ENCODE assay signal across 22 cellular contexts in the genomic region with DNA sequence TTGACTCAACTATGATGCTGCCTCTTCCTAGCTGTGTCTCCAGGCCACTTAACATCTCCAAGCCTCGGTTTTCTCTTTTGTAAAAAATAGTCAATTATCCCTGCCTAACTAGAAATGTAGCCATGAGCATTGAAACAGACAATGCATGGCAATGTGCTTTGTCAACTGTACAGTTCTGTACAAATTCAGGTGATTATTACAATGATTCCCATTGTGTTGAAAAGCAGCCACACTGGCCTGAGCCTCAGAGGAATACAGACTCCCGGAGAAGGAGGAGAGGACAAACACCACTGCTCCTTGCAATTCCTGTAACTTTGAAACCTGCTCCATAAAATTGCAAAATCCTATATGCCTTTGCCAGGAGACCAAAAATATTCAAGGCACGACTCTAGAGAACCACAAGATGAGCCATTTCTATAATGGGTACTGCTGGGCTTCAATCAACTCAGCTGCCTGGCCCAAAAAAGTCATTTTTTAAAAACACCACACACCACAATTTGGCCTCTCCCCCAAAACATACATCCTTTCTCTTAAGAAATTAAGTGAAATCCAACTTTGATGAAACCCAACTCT. TPM values are rescaled to one million over a fixed set of nuclear protein-coding genes. Genes with fewer than 3 reads are reported as not detected.
DNase-seq lines count a peak whose midpoint lies in the region; ATAC-seq, FAIRE-seq and TF ChIP-seq lines count a peak whose summit lies in the region.
"Had no signal": no experiment of that assay in that cellular context is flagged by ENCODE, and none has a peak within 500 bp of the region (broad histone marks: within the 10 kb centered on the region; RNA-seq: fewer than 3 reads in every experiment).

No MANE protein-coding gene starts in this region.

- TF ChIP-seq EP300 in A549 (IDR thresholded peaks at IDR 0.05): no peak

- H3K4me3 Mint-ChIP-seq in neural crest cell: no peak overlapping the region
- H3K4me3 Mint-ChIP-seq in activated CD8-positive, alpha-beta T cell treated with anti-CD3 and anti-CD28 coated beads, Interleukin-2, amount 10 ng/mL, durations not matched to agents 7 days and 5 days: no peak overlapping the region
- H3K4me3 Mint-ChIP-seq: CD8-positive, alpha-beta T cell; stimulated activated memory B cell treated with anti-CD40 and anti-IgM and Interleukin-4, amounts not matched to agents 10 μg/mL and 1 μg/mL and 100 μg/mL, for 72 hours had no signal

- no TSS peak for BruUV-seq in endothelial cell of umbilical vein (replicated peaks; lab: Mats Ljungman, UMichigan)

- POLR2A ChIA-PET in A549 (lab: Yijun Ruan, JAX): no interaction called here
- POLR2A ChIA-PET in endothelial cell of umbilical vein (lab: Charles Lee): no interaction called here
- POLR2A ChIA-PET in activated CD8-positive, alpha-beta T cell treated with anti-CD3 and anti-CD28 coated beads, Interleukin-2, amount 10 ng/mL, durations not matched to agents 7 days and 5 days (lab: Charles Lee): no interaction called here

- peaks cover 7% of the 10 kb centered on the region for H3K36me3 Mint-ChIP-seq in neural crest cell (ENCODE audit: low read depth)
- no peaks in the 10 kb centered on the region for H3K36me3 Mint-ChIP-seq in activated CD8-positive, alpha-beta T cell treated with anti-CD3 and anti-CD28 coated beads, Interleukin-2, amount 10 ng/mL, durations not matched to agents 7 days and 5 days (ENCODE audit: low read depth)
- H3K36me3 Mint-ChIP-seq: CD8-positive, alpha-beta T cell had no signal

- H3K4me2 ChIP-seq in A549 (peak overlapping the region; percentile 67), Karpas-422 (ENCODE audit: low read depth, low read length, poor library complexity, severe bottlenecking) (no peak overlapping the region), endothelial cell of umbilical vein (ENCODE audit: insufficient read depth, low read length) (no peak overlapping the region), mesenchymal stem cell (ENCODE audit: low read length, poor library complexity, severe bottlenecking) (no peak overlapping the region)

- no peak; a peak in 1 of 6 replicates for ATAC-seq in A549
- no peak for ATAC-seq in activated CD8-positive, alpha-beta T cell treated with anti-CD3 and anti-CD28 coated beads, Interleukin-2, amount 10 ng/mL, durations not matched to agents 7 days and 5 days
- ATAC-seq: body of pancreas; CD8-positive, alpha-beta T cell; stimulated activated memory B cell treated with anti-CD40 and anti-IgM and Interleukin-4, amounts not matched to agents 10 μg/mL and 1 μg/mL and 100 μg/mL, for 72 hours had no signal

- H3K18ac ChIP-seq in mesenchymal stem cell (ENCODE audit: low read depth in 1 of 2, low read length in 2 of 2): no peak overlapping the region

- H3K27me3 Mint-ChIP-seq in neural crest cell (ENCODE audit: low read depth): no peaks in the 10 kb centered on the region
- H3K27me3 Mint-ChIP-seq in activated CD8-positive, alpha-beta T cell treated with anti-CD3 and anti-CD28 coated beads, Interleukin-2, amount 10 ng/mL, durations not matched to agents 7 days and 5 days (ENCODE audit: low read depth): no peaks in the 10 kb centered on the region
- H3K27me3 Mint-ChIP-seq: stimulated activated memory B cell treated with anti-CD40 and anti-IgM and Interleukin-4, amounts not matched to agents 10 μg/mL and 1 μg/mL and 100 μg/mL, for 72 hours had no signal

- H2BK5ac ChIP-seq in mesenchymal stem cell (ENCODE audit: low read depth, low read length, poor library complexity, severe bottlenecking): no peak overlapping the region

- H3K79me1 ChIP-seq in mesenchymal stem cell (replicated peaks; ENCODE audit: low read length, poor library complexity, severe bottlenecking): peaks cover 2% of the 10 kb centered on the region

- peak overlapping the region; percentile 24 for H3K27ac Mint-ChIP-seq in neural crest cell (ENCODE audit: unreplicated experiment)
- H3K27ac Mint-ChIP-seq in activated CD8-positive, alpha-beta T cell treated with anti-CD3 and anti-CD28 coated beads, Interleukin-2, amount 10 ng/mL, durations not matched to agents 7 days and 5 days: no peak overlapping the region
- H3K27ac Mint-ChIP-seq: CD8-positive, alpha-beta T cell had no signal

- H3K4me1 Mint-ChIP-seq in neural crest cell: no peaks in the 10 kb centered on the region
- peaks cover 5% of the 10 kb centered on the region for H3K4me1 Mint-ChIP-seq in activated CD8-positive, alpha-beta T cell treated with anti-CD3 and anti-CD28 coated beads, Interleukin-2, amount 10 ng/mL, durations not matched to agents 7 days and 5 days (ENCODE audit: low read depth)

- intact Hi-C loops in endothelial cell of umbilical vein (cut with micrococcal nuclease): no loop called here

- no peak overlapping the region for H2AK5ac ChIP-seq in mesenchymal stem cell (ENCODE audit: low read length, severe bottlenecking)

- TF ChIP-seq POLR2A in A549 (IDR thresholded peaks at IDR 0.05; ENCODE audit: low read length) (no peak), endothelial cell of umbilical vein (IDR thresholded peaks at IDR 0.05; ENCODE audit: low read depth, low read length) (no peak)

- no peak overlapping the region for H3K23ac ChIP-seq in mesenchymal stem cell (ENCODE audit: low read length in 2 of 2)

- H2BK120ac ChIP-seq in mesenchymal stem cell (ENCODE audit: low read depth, low read length): no peak overlapping the region

- H3K9ac ChIP-seq in Karpas-422 (ENCODE audit: low read length): no peak overlapping the region
- no peak overlapping the region for H3K9ac ChIP-seq in endothelial cell of umbilical vein (replicated peaks; ENCODE audit: extremely low read depth, insufficient read depth, low read length)
- no peak overlapping the region for H3K9ac ChIP-seq in mesenchymal stem cell (ENCODE audit: low read length)

- DNase-seq in A549 (ENCODE audit: low read depth in 1 of 2, low spot score in 1 of 2) (no peak), Karpas-422 (no peak), endothelial cell of umbilical vein (ENCODE audit: low read depth, low spot score) (no peak), neural crest cell (ENCODE audit: low read depth, low spot score) (no peak), GM20000 (ENCODE audit: low spot score) (no peak), mesenchymal stem cell (no peak)
- no peak for DNase-seq in activated CD8-positive, alpha-beta memory T cell treated with anti-CD3 and anti-CD28 coated beads, Interleukin-2, amount 50 U/mL, for 48 hours
- no peak for DNase-seq in activated CD8-positive, alpha-beta T cell treated with anti-CD3 and anti-CD28 coated beads, Interleukin-2, amount 10 ng/mL, durations not matched to agents 7 days and 5 days
- DNase-seq: activated naive CD4-positive, alpha-beta T cell treated with Interleukin-2 at 50 U/mL for 16 hours; CD8-positive, alpha-beta T cell; colonic mucosa; DMS79 treated with DMSO at 0.1 percent for 48 hours; foreskin melanocyte; KG1; NCI-H1092 treated with DMSO at 0.1 percent for 48 hours; NCI-H510A treated with DMSO at 0.1 percent for 48 hours had no signal

- H4K20me1 ChIP-seq in Karpas-422 (ENCODE audit: insufficient read depth, low read depth, low read length) (no peaks in the 10 kb centered on the region), endothelial cell of umbilical vein (replicated peaks; ENCODE audit: control insufficient read depth, extremely low read depth, insufficient read depth, low read length) (no peaks in the 10 kb centered on the region)

- CTCF ChIA-PET in A549 (lab: Yijun Ruan, JAX) (interaction anchor here (0.6 to 4.2 kb wide), 7 partner anchors 12 to 408 kb away, joined by 3 to 17 read pairs (median 3); a partner anchor contains a TSS), endothelial cell of umbilical vein (lab: Charles Lee) (no interaction called here)
- CTCF ChIA-PET in activated CD8-positive, alpha-beta T cell treated with anti-CD3 and anti-CD28 coated beads, Interleukin-2, amount 10 ng/mL, durations not matched to agents 7 days and 5 days (lab: Charles Lee): no interaction called here

- H4K8ac ChIP-seq in mesenchymal stem cell (ENCODE audit: low read length): no peak overlapping the region

- no peaks in the 10 kb centered on the region for H3K9me2 ChIP-seq in Karpas-422 (replicated peaks; ENCODE audit: insufficient read depth, low read length)

- H2AFZ ChIP-seq in Karpas-422 (ENCODE audit: low read length) (no peak overlapping the region), endothelial cell of umbilical vein (ENCODE audit: low read depth, low read length) (no peak overlapping the region), mesenchymal stem cell (ENCODE audit: low read depth, low read length) (no peak overlapping the region)

- no peaks in the 10 kb centered on the region for H3K9me1 ChIP-seq in endothelial cell of umbilical vein (replicated peaks; ENCODE audit: control insufficient read depth, extremely low read depth, insufficient read depth, low read length)

- 60% methylated on average over 3 of the region's 3 CpGs for WGBS in A549 (ENCODE audit: missing lambda C conversion rate)
- WGBS in mesenchymal stem cell: 85% methylated on average over 2 of the region's 3 CpGs

- TF ChIP-seq RAD21 in A549 (conservative IDR thresholded peaks at IDR 0.05 in 1 of 2, IDR thresholded peaks at IDR 0.05 in 1 of 2): no peak

- H3K9me3 ChIP-seq in A549 (no peaks in the 10 kb centered on the region), Karpas-422 (ENCODE audit: low read length) (no peaks in the 10 kb centered on the region), endothelial cell of umbilical vein (replicated peaks; ENCODE audit: control insufficient read depth, insufficient read depth, low read length) (no peaks in the 10 kb centered on the region), mesenchymal stem cell (ENCODE audit: control insufficient read depth, low read length) (no peaks in the 10 kb centered on the region)
- H3K9me3 ChIP-seq: body of pancreas, colonic mucosa, prostate gland, tibial nerve had no signal

- TF ChIP-seq CTCF in A549 (IDR thresholded peaks at IDR 0.05) (no peak), endothelial cell of umbilical vein (IDR thresholded peaks at IDR 0.05; ENCODE audit: extremely low read depth in 1 of 2, insufficient read depth in 1 of 2, low read depth in 1 of 2, low read length in 2 of 2) (no peak), neural crest cell (conservative IDR thresholded peaks at IDR 0.05) (no peak), GM20000 (IDR thresholded peaks at IDR 0.05; ENCODE audit: extremely low read depth, missing control alignments) (no peak)

- H3K4me1 ChIP-seq in A549: peaks cover 52% of the 10 kb centered on the region
- peaks cover 34% of the 10 kb centered on the region for H3K4me1 ChIP-seq in Karpas-422 (ENCODE audit: low read length)
- no peaks in the 10 kb centered on the region for H3K4me1 ChIP-seq in endothelial cell of umbilical vein (ENCODE audit: control insufficient read depth, extremely low read depth, insufficient read depth, low read length)
- peaks cover 4% of the 10 kb centered on the region for H3K4me1 ChIP-seq in mesenchymal stem cell (ENCODE audit: control insufficient read depth, insufficient read depth, low read depth, low read length)

- FAIRE-seq in A549 (lab: Jason Lieb, UNC): no peak
- peak; percentile 56 for FAIRE-seq in endothelial cell of umbilical vein (lab: Jason Lieb, UNC)
- FAIRE-seq: GM18507, H54 had no signal

- H3K4me3 ChIP-seq in A549 (no peak overlapping the region), Karpas-422 (ENCODE audit: low read length) (no peak overlapping the region), endothelial cell of umbilical vein (replicated peaks in 1 of 3; ENCODE audit: insufficient read depth in 1 of 3, low read depth in 1 of 3, low read length in 3 of 3) (no peak overlapping the region), mesenchymal stem cell (ENCODE audit: insufficient read depth in 1 of 2, low read depth in 1 of 2, low read length in 2 of 2) (peak overlapping the region in 1 of 2 experiments; percentile 13)
- H3K4me3 ChIP-seq: body of pancreas, colonic mucosa, prostate gland, tibial nerve had no signal

- H3K27me3 ChIP-seq in Karpas-422 (ENCODE audit: low read length) (no peaks in the 10 kb centered on the region), endothelial cell of umbilical vein (ENCODE audit: control insufficient read depth in 2 of 2, insufficient read depth in 2 of 2, low read length in 2 of 2) (peaks cover 4 to 25% of the 10 kb centered on the region in 2 experiments), mesenchymal stem cell (ENCODE audit: control insufficient read depth in 1 of 2, insufficient read depth in 1 of 2, low read length in 2 of 2) (peaks cover 0 to 11% of the 10 kb centered on the region in 2 experiments)
- H3K27me3 ChIP-seq: body of pancreas, colonic mucosa, tibial nerve had no signal

- no peak overlapping the region for H3K4ac ChIP-seq in mesenchymal stem cell (ENCODE audit: low read depth in 1 of 2, low read length in 2 of 2)

- no peak overlapping the region for H2BK15ac ChIP-seq in mesenchymal stem cell (ENCODE audit: low read depth, poor library complexity, severe bottlenecking)

- dilution Hi-C loops in endothelial cell of umbilical vein (cut with MboI; ENCODE audit: extremely low pct_ligation_motif_present, low sequenced_read_pairs): no loop called here

- H3K27ac ChIP-seq in A549 (peak overlapping the region; percentile 42 to 55), Karpas-422 (ENCODE audit: low read length) (0 out of 2 replicates have a peak overlapping the region, but pooled peaks have one; percentile 3), endothelial cell of umbilical vein (ENCODE audit: insufficient read depth, low read depth, low read length) (no peak overlapping the region), mesenchymal stem cell (ENCODE audit: low read length, poor library complexity, severe bottlenecking) (no peak overlapping the region)
- H3K27ac ChIP-seq: body of pancreas, colonic mucosa, prostate gland, tibial nerve had no signal

- peaks cover 2% of the 10 kb centered on the region for H3K9me3 Mint-ChIP-seq in neural crest cell
- no peaks in the 10 kb centered on the region for H3K9me3 Mint-ChIP-seq in activated CD8-positive, alpha-beta T cell treated with anti-CD3 and anti-CD28 coated beads, Interleukin-2, amount 10 ng/mL, durations not matched to agents 7 days and 5 days (ENCODE audit: insufficient read depth)
- H3K9me3 Mint-ChIP-seq: CD8-positive, alpha-beta T cell; stimulated activated memory B cell treated with anti-CD40 and anti-IgM and Interleukin-4, amounts not matched to agents 10 μg/mL and 1 μg/mL and 100 μg/mL, for 72 hours had no signal

- no peak overlapping the region for H3K14ac ChIP-seq in mesenchymal stem cell (ENCODE audit: low read length in 2 of 2)

- H3K79me2 ChIP-seq in Karpas-422 (ENCODE audit: low read length) (peaks cover 55% of the 10 kb centered on the region), endothelial cell of umbilical vein (ENCODE audit: control insufficient read depth, insufficient read depth, low read length) (no peaks in the 10 kb centered on the region)

- no peak overlapping the region for H4K91ac ChIP-seq in mesenchymal stem cell (ENCODE audit: low read length)

- no peak overlapping the region for H2BK12ac ChIP-seq in mesenchymal stem cell (ENCODE audit: low read length in 2 of 2)

- H3K36me3 ChIP-seq in Karpas-422 (ENCODE audit: insufficient read depth, low read length) (no peaks in the 10 kb centered on the region), endothelial cell of umbilical vein (ENCODE audit: control insufficient read depth in 2 of 2, extremely low read depth in 1 of 2, insufficient read depth in 2 of 2, low read length in 2 of 2) (no peaks in the 10 kb centered on the region), mesenchymal stem cell (ENCODE audit: control insufficient read depth in 1 of 2, insufficient read depth in 2 of 2, low read depth in 1 of 2, low read length in 2 of 2) (no peaks in the 10 kb centered on the region)
- H3K36me3 ChIP-seq: colonic mucosa, prostate gland, tibial nerve had no signal

RNA-seq across cellular contexts. Expression of a gene that starts 28.6 kb away (rescaled TPM):
- polyA plus RNA-seq in A549 (2011; rRNA removed) (4.2 and 4.8 TPM in 2 replicates), A549 (2017; fragmentation: RNase III; extraction: RNeasy Plus Mini Kit Qiagen cat#74134 plus additional on column Dnase treatment) (3.1 to 4.3 TPM (median 3.4 TPM) in 3 replicates), endothelial cell of umbilical vein (2.8 and 2.9 TPM in 2 replicates)
- polyA plus RNA-seq in A549 (2012; cell fraction: cytosol; rRNA removed): 4.5 and 5.5 TPM in 2 replicates
- polyA plus RNA-seq in A549 (2012; cell fraction: nucleus; rRNA removed): 7.6 and 9.2 TPM in 2 replicates
- 3.4 and 4.8 TPM in 2 replicates for polyA minus RNA-seq in A549 (2011; rRNA and poly(A)+ RNA removed)
- total RNA-seq in Karpas-422 (2014; rRNA removed; shearing (Covaris generic); ENCODE audit: low replicate concordance): 40.4 and 56.4 TPM in 2 replicates
- total RNA-seq in endothelial cell of umbilical vein (6.7 and 7.5 TPM in 2 replicates), neural crest cell (8.5 and 8.8 TPM in 2 replicates)
- polyA plus RNA-seq in endothelial cell of umbilical vein (2011; cell fraction: cytosol; rRNA removed): 1.4 and 2.5 TPM in 2 replicates
- 7.1 and 10.2 TPM in 2 replicates for polyA plus RNA-seq in endothelial cell of umbilical vein (2011; cell fraction: nucleus; rRNA removed)
- 0.91 and 1.9 TPM in 2 replicates for polyA plus RNA-seq in endothelial cell of umbilical vein (2012)
- polyA minus RNA-seq in endothelial cell of umbilical vein: 4.6 and 7.3 TPM in 2 replicates
- polyA minus RNA-seq in endothelial cell of umbilical vein (2011; cell fraction: cytosol; rRNA and poly(A)+ RNA removed): 5.5 TPM
- polyA minus RNA-seq in endothelial cell of umbilical vein (2011; cell fraction: nucleus; rRNA and poly(A)+ RNA removed): 3.8 and 5.2 TPM in 2 replicates
- total RNA-seq in activated CD8-positive, alpha-beta T cell treated with anti-CD3 and anti-CD28 coated beads, Interleukin-2, amount 10 ng/mL, durations not matched to agents 7 days and 5 days: 1 to 10 TPM; 1.3 to 1.5 TPM
- polyA plus RNA-seq in mesenchymal stem cell (2013, experiment 1 of 2): 0.10 TPM
- 0.12 TPM for polyA plus RNA-seq in mesenchymal stem cell (2013, experiment 2 of 2)

Comparison
In these comparisons a context has a peak if more than half of its experiments do, and no peak if none do; other contexts are left out.
1. H3K27ac ChIP-seq: peak in A549 (2 of 2) and Karpas-422 (single experiment); none in endothelial cell of umbilical vein (single experiment) and mesenchymal stem cell (single experiment).